In the genomic region with DNA sequence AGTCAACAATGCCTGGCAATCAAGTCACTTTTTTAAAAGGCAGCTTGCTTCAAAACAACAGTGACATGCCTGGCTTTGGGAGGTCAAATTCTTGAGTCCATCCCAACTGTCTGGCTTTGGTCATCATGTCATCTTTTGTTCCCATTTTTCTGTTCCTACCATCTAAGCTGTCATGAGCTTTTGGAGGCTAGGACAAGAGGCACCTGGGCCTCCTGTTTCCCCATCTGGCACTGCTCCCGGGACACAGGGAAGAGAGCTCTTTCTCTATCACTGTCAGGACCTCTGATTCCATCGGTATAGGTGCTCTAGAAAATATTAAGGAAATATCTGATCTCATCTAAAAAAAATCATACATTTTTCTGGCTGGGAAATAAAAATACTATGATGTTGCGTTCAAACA, we compare ENCODE assay signal across 19 cellular contexts.
"Had no signal": no experiment of that assay in that cellular context is flagged by ENCODE, and none has a peak within 500 bp of the region (broad histone marks: within the 10 kb centered on the region; RNA-seq: fewer than 3 reads in every experiment).

No MANE protein-coding gene starts in this region.

- H3K9me3 ChIP-seq: psoas muscle, right lobe of liver, thyroid gland had no signal

- H3K36me3 ChIP-seq: left ventricle myocardium inferior, right lobe of liver, thyroid gland had no signal

- H3K4me3 Mint-ChIP-seq: activated CD8-positive, alpha-beta T cell treated with anti-CD3 and anti-CD28 coated beads, Interleukin-2, amount 10 ng/mL, durations not matched to agents 7 days and 5 days; brain; WTC11 had no signal

- H3K4me1 Mint-ChIP-seq: brain had no signal

- DNase-seq: activated CD4-positive, alpha-beta T cell treated with anti-CD3 and anti-CD28 coated beads for 48 hours; activated CD8-positive, alpha-beta T cell treated with anti-CD3 and anti-CD28 coated beads, Interleukin-2, amount 10 ng/mL, durations not matched to agents 7 days and 5 days; activated effector memory CD4-positive, alpha-beta T cell treated with Interleukin-2 at 50 U/mL for 16 hours; amygdala; cortex of kidney; effector CD4-positive, alpha-beta T cell; foreskin fibroblast; hypothalamus; kidney; left ventricle myocardium inferior; psoas muscle; right lobe of liver; spleen; thyroid gland had no signal

- ATAC-seq: activated CD8-positive, alpha-beta T cell treated with anti-CD3 and anti-CD28 coated beads, Interleukin-2, amount 10 ng/mL, durations not matched to agents 7 days and 5 days; activated naive CD4-positive, alpha-beta T cell treated with anti-CD3 and anti-CD28 coated beads, Interleukin-2, amount 50 U/mL, for 72 hours; psoas muscle; right lobe of liver had no signal

- H3K27ac Mint-ChIP-seq: activated CD8-positive, alpha-beta T cell treated with anti-CD3 and anti-CD28 coated beads, Interleukin-2, amount 10 ng/mL, durations not matched to agents 7 days and 5 days; brain; WTC11 had no signal

- H3K27ac ChIP-seq: left ventricle myocardium inferior, psoas muscle, right lobe of liver, thyroid gland had no signal

- H3K9me3 Mint-ChIP-seq: brain had no signal

- H3K27me3 ChIP-seq: right lobe of liver, spleen, thyroid gland had no signal

- FAIRE-seq: kidney, TTC549, urothelium cell line had no signal

- H3K4me1 ChIP-seq: left ventricle myocardium inferior, right lobe of liver had no signal

- H3K4me3 ChIP-seq: left ventricle myocardium inferior, psoas muscle, right lobe of liver, spleen, thyroid gland had no signal
